Comparison of ENCODE assay signal across 8 cellular contexts in genomic region chr19:4803736-4804695, GRCh38. TPM values are rescaled to one million over a fixed set of nuclear protein-coding genes. Genes with fewer than 3 reads are reported as not detected.
DNase-seq lines count a peak whose midpoint lies in the region; ATAC-seq lines count a peak whose summit lies in the region.

No MANE protein-coding gene starts in this region.

- no peak overlapping the region for H2AK5ac ChIP-seq in mesendoderm (ENCODE audit: low read length)

- no CpG with 5 or more reads among the region's 33 CpGs for WGBS in mesendoderm (ENCODE audit: extremely low coverage, insufficient coverage, low lambda C conversion rate)

- H3K18ac ChIP-seq in mesendoderm (ENCODE audit: low read length), result no peak overlapping the region

- no peaks in the 10 kb centered on the region for H3K27me3 ChIP-seq in mesendoderm (ENCODE audit: insufficient read depth, low read length, poor library complexity)

- H4K8ac ChIP-seq in mesendoderm (ENCODE audit: low read depth, low read length), result no peak overlapping the region

- no peaks in the 10 kb centered on the region for H3K79me2 ChIP-seq in mesendoderm (ENCODE audit: control insufficient read depth, insufficient read depth, low read length)

- H3K9me3 Mint-ChIP-seq in activated CD4-positive, alpha-beta T cell treated with anti-CD3 and anti-CD28 coated beads, Interleukin-2, amount 10 ng/mL, durations not matched to agents 7 days and 5 days, result no peaks in the 10 kb centered on the region
- no peaks in the 10 kb centered on the region for H3K9me3 Mint-ChIP-seq in stimulated activated naive CD8-positive, alpha-beta T cell treated with anti-CD3 and anti-CD28 coated beads, Interleukin-15, amount 100 ng/mL, for 72 hours

- no peak overlapping the region for H4K5ac ChIP-seq in mesendoderm (ENCODE audit: low read length)

- no peak overlapping the region for H3K27ac Mint-ChIP-seq in activated CD4-positive, alpha-beta T cell treated with anti-CD3 and anti-CD28 coated beads, Interleukin-2, amount 10 ng/mL, durations not matched to agents 7 days and 5 days
- H3K27ac Mint-ChIP-seq in stimulated activated naive CD8-positive, alpha-beta T cell treated with anti-CD3 and anti-CD28 coated beads, Interleukin-15, amount 100 ng/mL, for 72 hours, result peak overlapping the region in 1 of 2 donors; percentile 59

- CTCF ChIA-PET in activated CD4-positive, alpha-beta T cell treated with anti-CD3 and anti-CD28 coated beads, Interleukin-2, amount 10 ng/mL, durations not matched to agents 7 days and 5 days (lab: Charles Lee), result interaction anchor here (0.6 to 1.5 kb wide), 5 partner anchors 11 to 111 kb away, joined by 3 to 6 read pairs (median 3); no protein-coding TSS in a partner anchor

- no peak overlapping the region for H2BK5ac ChIP-seq in mesendoderm (ENCODE audit: low read length)

- no peak overlapping the region for H3K23ac ChIP-seq in mesendoderm (ENCODE audit: low read length)

- no peak overlapping the region for H3K4ac ChIP-seq in mesendoderm (ENCODE audit: low read depth, low read length)

- no peak overlapping the region for H2BK120ac ChIP-seq in mesendoderm (ENCODE audit: low read depth, low read length)

- H3K4me3 Mint-ChIP-seq in activated CD4-positive, alpha-beta T cell treated with anti-CD3 and anti-CD28 coated beads, Interleukin-2, amount 10 ng/mL, durations not matched to agents 7 days and 5 days, result no peak overlapping the region
- no peak overlapping the region for H3K4me3 Mint-ChIP-seq in stimulated activated naive CD8-positive, alpha-beta T cell treated with anti-CD3 and anti-CD28 coated beads, Interleukin-15, amount 100 ng/mL, for 72 hours

- no peak overlapping the region for H3K56ac ChIP-seq in mesendoderm (ENCODE audit: low read length)

- H2BK15ac ChIP-seq in mesendoderm (replicated peaks; ENCODE audit: low read depth), result no peak overlapping the region

- H3K4me3 ChIP-seq in mesendoderm (ENCODE audit: low read length), result no peak overlapping the region

- H3K36me3 ChIP-seq in mesendoderm (ENCODE audit: control insufficient read depth, insufficient read depth, low read length), result no peaks in the 10 kb centered on the region

- no peaks in the 10 kb centered on the region for H3K27me3 Mint-ChIP-seq in activated CD4-positive, alpha-beta T cell treated with anti-CD3 and anti-CD28 coated beads, Interleukin-2, amount 10 ng/mL, durations not matched to agents 7 days and 5 days
- H3K27me3 Mint-ChIP-seq in stimulated activated naive CD8-positive, alpha-beta T cell treated with anti-CD3 and anti-CD28 coated beads, Interleukin-15, amount 100 ng/mL, for 72 hours, result no peaks in the 10 kb centered on the region

- no peaks in the 10 kb centered on the region for H3K36me3 Mint-ChIP-seq in activated CD4-positive, alpha-beta T cell treated with anti-CD3 and anti-CD28 coated beads, Interleukin-2, amount 10 ng/mL, durations not matched to agents 7 days and 5 days (ENCODE audit: low read depth)

- H3K4me1 ChIP-seq in mesendoderm (ENCODE audit: control insufficient read depth, low read depth, low read length), result no peaks in the 10 kb centered on the region

- ATAC-seq in stimulated activated naive CD8-positive, alpha-beta T cell treated with anti-CD3 and anti-CD28 coated beads, Interleukin-15, amount 100 ng/mL, for 72 hours, result peak; percentile 91
- no peak for ATAC-seq in HG03442 (IDR thresholded peaks at IDR 0.05; ENCODE audit: unreplicated experiment)

- peaks cover 1% of the 10 kb centered on the region for H3K4me1 Mint-ChIP-seq in activated CD4-positive, alpha-beta T cell treated with anti-CD3 and anti-CD28 coated beads, Interleukin-2, amount 10 ng/mL, durations not matched to agents 7 days and 5 days
- H3K4me1 Mint-ChIP-seq in stimulated activated naive CD8-positive, alpha-beta T cell treated with anti-CD3 and anti-CD28 coated beads, Interleukin-15, amount 100 ng/mL, for 72 hours, result peaks cover 8% of the 10 kb centered on the region

- POLR2A ChIA-PET in activated CD4-positive, alpha-beta T cell treated with anti-CD3 and anti-CD28 coated beads, Interleukin-2, amount 10 ng/mL, durations not matched to agents 7 days and 5 days (lab: Charles Lee), result no interaction called here

- no peak overlapping the region for H3K27ac ChIP-seq in mesendoderm (ENCODE audit: low read depth, low read length)

- peak; percentile 55 for DNase-seq in NK-92 treated with Interleukin-12 subunit alpha and Interleukin-12 subunit beta, amount 100 ng/mL, for 24 hours (lab: John Stamatoyannopoulos, UW)
- DNase-seq in NK-92 (lab: John Stamatoyannopoulos, UW; ENCODE audit: unreplicated experiment), result no peak
- peak; percentile 76 for DNase-seq in NCI-H2227 (lab: John Stamatoyannopoulos, UW; ENCODE audit: unreplicated experiment)
- DNase-seq in activated CD4-positive, alpha-beta T cell treated with anti-CD3 and anti-CD28 coated beads, Interleukin-2, amount 10 ng/mL, durations not matched to agents 7 days and 5 days, result peak; percentile 72
- peak; percentile 76 for DNase-seq in dermis blood vessel endothelial cell
- peak; percentile 82 for DNase-seq in mesendoderm
- peak; percentile 72 to 75 for DNase-seq in stimulated activated naive CD8-positive, alpha-beta T cell treated with anti-CD3 and anti-CD28 coated beads, Interleukin-15, amount 100 ng/mL, for 72 hours

- H3K79me1 ChIP-seq in mesendoderm (ENCODE audit: low read length), result no peaks in the 10 kb centered on the region

- H3K9ac ChIP-seq in mesendoderm (ENCODE audit: low read length), result no peak overlapping the region

- H3K4me2 ChIP-seq in mesendoderm (ENCODE audit: low read length), result no peak overlapping the region

RNA-seq across cellular contexts. Expression of gene FEM1A, which starts 12.5 kb away (rescaled TPM):
- 10 to 100 TPM; 11.9 TPM for total RNA-seq in activated CD4-positive, alpha-beta T cell treated with anti-CD3 and anti-CD28 coated beads, Interleukin-2, amount 10 ng/mL, durations not matched to agents 7 days and 5 days
- 18.4 and 18.7 TPM in 2 replicates for total RNA-seq in dermis blood vessel endothelial cell
- 10.0 TPM for polyA plus RNA-seq in mesendoderm (2013, experiment 1 of 2)
- polyA plus RNA-seq in mesendoderm (2013, experiment 2 of 2), result 10.0 TPM

RNA-seq across cellular contexts. Expression of gene TICAM1, which starts 27.5 kb away (rescaled TPM):
- total RNA-seq in activated CD4-positive, alpha-beta T cell treated with anti-CD3 and anti-CD28 coated beads, Interleukin-2, amount 10 ng/mL, durations not matched to agents 7 days and 5 days, result 10 to 100 TPM; 18.6 to 19.2 TPM
- 4.9 and 7.7 TPM in 2 replicates for total RNA-seq in dermis blood vessel endothelial cell
- 0.31 TPM for polyA plus RNA-seq in mesendoderm (2013, experiment 1 of 2)
- 0.41 TPM for polyA plus RNA-seq in mesendoderm (2013, experiment 2 of 2)
